Comparison of ENCODE assay signal across 17 cellular contexts in the genomic region with DNA sequence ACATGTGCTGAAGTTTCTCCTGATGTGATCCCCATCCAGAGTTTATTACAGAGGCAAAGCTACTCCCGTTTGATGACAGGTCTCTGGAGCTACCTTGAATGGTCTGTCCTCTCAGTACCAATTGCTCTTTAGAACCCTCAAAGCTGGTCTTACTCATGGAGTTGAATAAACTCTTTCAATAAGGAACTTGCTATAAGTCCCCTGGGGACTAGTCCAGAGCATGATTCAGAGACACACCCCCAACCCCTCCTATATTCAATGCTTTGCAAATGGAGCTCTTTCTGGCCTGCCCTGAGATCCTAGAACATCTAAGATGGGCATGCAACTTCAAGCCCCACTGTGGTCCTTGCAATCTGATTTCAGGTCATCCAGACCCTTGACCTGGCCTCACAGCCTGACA. TPM values are rescaled to one million over a fixed set of nuclear protein-coding genes. Genes with fewer than 3 reads are reported as not detected.
DNase-seq lines count a peak whose midpoint lies in the region; ATAC-seq and TF ChIP-seq lines count a peak whose summit lies in the region.
"Had no signal": no experiment of that assay in that cellular context is flagged by ENCODE, and none has a peak within 500 bp of the region (broad histone marks: within the 10 kb centered on the region; RNA-seq: fewer than 3 reads in every experiment).

No MANE protein-coding gene starts in this region.

- H3K9me3 Mint-ChIP-seq in stimulated activated effector memory CD8-positive, alpha-beta T cell treated with anti-CD3 and anti-CD28 coated beads, Interleukin-12 subunit alpha, Interleukin-12 subunit beta, amount 100 ng/mL, for 72 hours: no peaks in the 10 kb centered on the region
- H3K9me3 Mint-ChIP-seq: activated naive CD8-positive, alpha-beta T cell treated with anti-CD3 and anti-CD28 coated beads for 36 hours; activated T-cell treated with anti-CD3 and anti-CD28 coated beads, Interleukin-2, amount 50 U/mL, for 72 hours had no signal

- peak; percentile 58 for DNase-seq in COLO829 (ENCODE audit: low spot score)
- DNase-seq in RWPE1 (ENCODE audit: low spot score): no peak
- DNase-seq in coronary artery (ENCODE audit: low spot score): peak; percentile 46
- no peak for DNase-seq in trophoblast cell
- no peak for DNase-seq in GM20000 (ENCODE audit: low spot score)
- DNase-seq in stimulated activated effector memory CD8-positive, alpha-beta T cell treated with anti-CD3 and anti-CD28 coated beads, Interleukin-12 subunit alpha, Interleukin-12 subunit beta, amount 100 ng/mL, for 72 hours (ENCODE audit: low spot score in 2 of 2): no peak
- no peak for DNase-seq in activated effector memory CD4-positive, alpha-beta T cell treated with Interleukin-2 at 50 U/mL for 16 hours
- DNase-seq in HAP-1 (ENCODE audit: low spot score in 2 of 2): no peak
- DNase-seq: activated CD8-positive, alpha-beta memory T cell treated with anti-CD3 and anti-CD28 coated beads for 24 hours; activated naive CD8-positive, alpha-beta T cell treated with anti-CD3 and anti-CD28 coated beads for 36 hours; activated T-cell treated with anti-CD3 and anti-CD28 coated beads, Interleukin-2, amount 50 U/mL, for 72 hours; caudate nucleus; DND-41; left colon; NCI-H510A; stimulated activated naive CD4-positive, alpha-beta T cell treated with Interleukin-2 at 50 U/mL for 16 hours; transverse colon had no signal

- no peak for ATAC-seq in stimulated activated effector memory CD8-positive, alpha-beta T cell treated with anti-CD3 and anti-CD28 coated beads, Interleukin-12 subunit alpha, Interleukin-12 subunit beta, amount 100 ng/mL, for 72 hours
- ATAC-seq: activated T-cell treated with anti-CD3 and anti-CD28 coated beads, Interleukin-2, amount 50 U/mL, for 72 hours; left colon had no signal

- peaks cover 14% of the 10 kb centered on the region for H3K79me2 ChIP-seq in trophoblast cell (ENCODE audit: control insufficient read depth, insufficient read depth, low read length, poor library complexity)

- no peak overlapping the region for H3K4me3 Mint-ChIP-seq in stimulated activated effector memory CD8-positive, alpha-beta T cell treated with anti-CD3 and anti-CD28 coated beads, Interleukin-12 subunit alpha, Interleukin-12 subunit beta, amount 100 ng/mL, for 72 hours
- H3K4me3 Mint-ChIP-seq: activated naive CD8-positive, alpha-beta T cell treated with anti-CD3 and anti-CD28 coated beads for 36 hours; activated T-cell treated with anti-CD3 and anti-CD28 coated beads, Interleukin-2, amount 50 U/mL, for 72 hours had no signal

- H2BK12ac ChIP-seq in trophoblast cell (ENCODE audit: low read length): peak overlapping the region; percentile 80

- H3K36me3 ChIP-seq in trophoblast cell (ENCODE audit: control insufficient read depth in 1 of 2, insufficient read depth in 2 of 2, low read length in 2 of 2) (no peaks in the 10 kb centered on the region), HAP-1 (replicated peaks) (no peaks in the 10 kb centered on the region)
- H3K36me3 ChIP-seq: transverse colon had no signal

- H3K4ac ChIP-seq in trophoblast cell (ENCODE audit: low read depth, low read length): peak overlapping the region; percentile 30

- H3K23ac ChIP-seq in trophoblast cell (ENCODE audit: low read length): no peak overlapping the region

- peak overlapping the region; percentile 93 for H2AK5ac ChIP-seq in trophoblast cell (ENCODE audit: low read length)

- H3K27ac Mint-ChIP-seq in stimulated activated effector memory CD8-positive, alpha-beta T cell treated with anti-CD3 and anti-CD28 coated beads, Interleukin-12 subunit alpha, Interleukin-12 subunit beta, amount 100 ng/mL, for 72 hours: no peak overlapping the region
- H3K27ac Mint-ChIP-seq: activated naive CD8-positive, alpha-beta T cell treated with anti-CD3 and anti-CD28 coated beads for 36 hours; activated T-cell treated with anti-CD3 and anti-CD28 coated beads, Interleukin-2, amount 50 U/mL, for 72 hours had no signal

- peak overlapping the region; percentile 44 for H4K8ac ChIP-seq in trophoblast cell (ENCODE audit: low read depth, low read length)

- H3K14ac ChIP-seq in trophoblast cell (ENCODE audit: low read length): peak overlapping the region; percentile 74

- no peak overlapping the region for H3K4me2 ChIP-seq in trophoblast cell (ENCODE audit: low read length)

- no peaks in the 10 kb centered on the region for H3K36me3 Mint-ChIP-seq in stimulated activated effector memory CD8-positive, alpha-beta T cell treated with anti-CD3 and anti-CD28 coated beads, Interleukin-12 subunit alpha, Interleukin-12 subunit beta, amount 100 ng/mL, for 72 hours
- H3K36me3 Mint-ChIP-seq: activated naive CD8-positive, alpha-beta T cell treated with anti-CD3 and anti-CD28 coated beads for 36 hours had no signal

- H3K18ac ChIP-seq in trophoblast cell (ENCODE audit: low read length): peak overlapping the region; percentile 67

- TF ChIP-seq CTCF in RWPE1 (conservative IDR thresholded peaks at IDR 0.05; ENCODE audit: low read depth) (no peak), coronary artery (IDR thresholded peaks at IDR 0.05) (no peak), GM20000 (IDR thresholded peaks at IDR 0.05; ENCODE audit: extremely low read depth, missing control alignments) (no peak)

- H3K27me3 ChIP-seq in trophoblast cell (ENCODE audit: insufficient read depth, low read length): no peaks in the 10 kb centered on the region
- H3K27me3 ChIP-seq in HAP-1 (ENCODE audit: low read depth): no peaks in the 10 kb centered on the region; the same call in 1 of the 2 replicates
- H3K27me3 ChIP-seq: transverse colon had no signal

- WGBS in trophoblast cell (ENCODE audit: extremely low coverage, insufficient coverage, insufficient read length): no CpG with 5 or more reads among the region's 1 CpG

- H2BK5ac ChIP-seq in trophoblast cell (ENCODE audit: low read depth, low read length, poor library complexity): peak overlapping the region; percentile 86

- POLR2A ChIA-PET in RWPE1 (lab: Yijun Ruan, JAX; ENCODE audit: low non-redundant PET): no interaction called here

- H3K27ac ChIP-seq in RWPE1: peak overlapping the region; percentile 82
- no peak overlapping the region for H3K27ac ChIP-seq in coronary artery
- peak overlapping the region; percentile 98 for H3K27ac ChIP-seq in trophoblast cell (ENCODE audit: low read depth, low read length)
- H3K27ac ChIP-seq: transverse colon had no signal

- H3K4me1 Mint-ChIP-seq in stimulated activated effector memory CD8-positive, alpha-beta T cell treated with anti-CD3 and anti-CD28 coated beads, Interleukin-12 subunit alpha, Interleukin-12 subunit beta, amount 100 ng/mL, for 72 hours: peaks cover 8% of the 10 kb centered on the region

- no peak overlapping the region for H2AFZ ChIP-seq in trophoblast cell (ENCODE audit: insufficient read depth, low read length, poor library complexity)

- H3K4me1 ChIP-seq in trophoblast cell (ENCODE audit: control insufficient read depth in 1 of 2, insufficient read depth in 2 of 2, low read length in 2 of 2): peaks cover 34 to 53% of the 10 kb centered on the region in 2 experiments
- H3K4me1 ChIP-seq in HAP-1: peaks cover 3% of the 10 kb centered on the region
- H3K4me1 ChIP-seq: transverse colon had no signal

- H3K79me1 ChIP-seq in trophoblast cell (ENCODE audit: low read length): peaks cover 60% of the 10 kb centered on the region

- H2BK120ac ChIP-seq in trophoblast cell (ENCODE audit: insufficient read depth, low read length, poor library complexity): peak overlapping the region; percentile 86

- no peak overlapping the region for H4K12ac ChIP-seq in trophoblast cell (ENCODE audit: low read depth, low read length)

- H3K9me3 ChIP-seq in trophoblast cell (ENCODE audit: insufficient read depth, low read depth, low read length) (no peaks in the 10 kb centered on the region), HAP-1 (no peaks in the 10 kb centered on the region)
- H3K9me3 ChIP-seq: transverse colon had no signal

- in situ Hi-C loops in HAP-1 (cut with MboI; ENCODE audit: low sequenced_read_pairs): no loop called here

- H3K9ac ChIP-seq in trophoblast cell (ENCODE audit: low read length): no peak overlapping the region

- H4K91ac ChIP-seq in trophoblast cell (ENCODE audit: low read depth, low read length): peak overlapping the region; percentile 95

- H3K4me3 ChIP-seq in coronary artery (no peak overlapping the region), trophoblast cell (ENCODE audit: low read depth, low read length) (no peak overlapping the region), HAP-1 (no peak overlapping the region)
- H3K4me3 ChIP-seq: transverse colon had no signal

- CTCF ChIA-PET in RWPE1 (lab: Yijun Ruan, JAX): interaction anchor here (0.7 to 0.9 kb wide), 2 partner anchors 170 to 565 kb away, joined by 4 read pairs; no protein-coding TSS in a partner anchor

RNA-seq across cellular contexts. Expression of gene TPM1, which starts 23.9 kb away (rescaled TPM):
- 3,520 and 3,660 TPM in 2 replicates for polyA plus RNA-seq in trophoblast cell (2013)

Comparison
In these comparisons a context has a peak if more than half of its experiments do, and no peak if none do; other contexts are left out.
1. DNase-seq: peak in COLO829 (single experiment) and coronary artery (single experiment); none in RWPE1 (single experiment), trophoblast cell (0 of 2), GM20000 (single experiment), stimulated activated effector memory CD8-positive, alpha-beta T cell treated with anti-CD3 and anti-CD28 coated beads, Interleukin-12 subunit alpha, Interleukin-12 subunit beta, amount 100 ng/mL, for 72 hours (0 of 2), activated effector memory CD4-positive, alpha-beta T cell treated with Interleukin-2 at 50 U/mL for 16 hours (single experiment) and HAP-1 (0 of 2).
2. H3K27ac ChIP-seq: peak in RWPE1 (single experiment) and trophoblast cell (single experiment); none in coronary artery (0 of 2).